In the genomic region with DNA sequence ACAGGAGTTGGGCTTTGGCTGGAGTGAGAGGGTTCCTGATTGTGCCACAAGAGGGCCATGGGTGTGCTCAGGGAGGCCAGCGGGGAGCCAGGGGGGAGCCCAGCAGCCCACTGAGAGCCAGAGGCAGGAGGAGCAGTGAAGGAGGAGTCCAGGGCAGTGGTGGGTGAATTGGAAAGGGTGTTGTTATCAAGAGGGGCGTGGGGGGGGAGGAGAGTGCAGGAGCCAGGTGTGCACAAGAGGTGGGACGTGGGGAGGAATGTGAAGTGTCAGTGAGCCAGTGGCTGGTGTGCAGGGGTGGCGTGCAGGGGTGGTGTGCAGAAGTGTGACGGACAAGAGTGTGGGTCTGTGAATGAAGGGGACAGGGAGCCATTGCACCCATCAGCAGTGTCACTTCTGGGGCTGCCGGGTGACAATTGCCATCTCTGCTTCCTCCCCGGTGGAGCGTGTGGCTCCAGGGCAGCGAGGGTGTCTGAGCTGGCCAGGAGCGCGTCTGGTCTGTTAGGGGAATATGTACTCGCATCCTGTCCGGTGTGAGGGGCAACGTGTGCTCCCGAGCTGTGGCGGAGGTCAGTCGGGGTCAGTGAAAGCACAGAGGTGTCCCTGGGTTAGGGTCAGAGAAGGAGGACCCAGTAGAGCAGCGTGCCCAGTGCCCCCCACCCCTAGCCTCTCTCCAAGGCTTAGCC, we compare ENCODE assay signal across 8 cellular contexts. TPM values are rescaled to one million over a fixed set of nuclear protein-coding genes. Genes with fewer than 3 reads are reported as not detected.
A peak's percentile ranks its signal among the peaks of the same experiment; 100 is the strongest.
DNase-seq lines count a peak whose midpoint lies in the region; ATAC-seq and TF ChIP-seq lines count a peak whose summit lies in the region.

No MANE protein-coding gene starts in this region.

- TF ChIP-seq POLR2A in vagina (IDR thresholded peaks at IDR 0.05): no peak

- H3K27me3 Mint-ChIP-seq in stimulated activated naive CD8-positive, alpha-beta T cell treated with anti-CD3 and anti-CD28 coated beads, Interleukin-15, Interleukin-2, amounts not matched to agents 100 ng/mL and 50 ng/mL, for 24 hours: peaks cover 21% of the 10 kb centered on the region

- H3K4me1 Mint-ChIP-seq in stimulated activated naive CD8-positive, alpha-beta T cell treated with anti-CD3 and anti-CD28 coated beads, Interleukin-15, Interleukin-2, amounts not matched to agents 100 ng/mL and 50 ng/mL, for 24 hours (ENCODE audit: low read depth): peaks cover 60% of the 10 kb centered on the region

- peaks cover 10% of the 10 kb centered on the region for H3K4me1 ChIP-seq in RWPE2 (ENCODE audit: insufficient read depth, poor library complexity, severe bottlenecking)
- H3K4me1 ChIP-seq in vagina: peaks cover 84% of the 10 kb centered on the region

- no peak for ATAC-seq in stimulated activated naive CD8-positive, alpha-beta T cell treated with anti-CD3 and anti-CD28 coated beads, Interleukin-15, Interleukin-2, amounts not matched to agents 100 U/mL and 50 U/mL, for 24 hours
- ATAC-seq in RWPE2 (ENCODE audit: low read depth) (peak; percentile 17; the same call in 2 of the 3 replicates), HG03159 (IDR thresholded peaks at IDR 0.05; ENCODE audit: unreplicated experiment) (no peak), HG03025 (IDR thresholded peaks at IDR 0.05; ENCODE audit: low FRiP score, unreplicated experiment) (no peak)

- H3K27ac ChIP-seq in RWPE2 (ENCODE audit: poor library complexity, severe bottlenecking) (peak overlapping the region; percentile 89), vagina (peak overlapping the region; percentile 98)

- no peaks in the 10 kb centered on the region for H3K36me3 Mint-ChIP-seq in stimulated activated naive CD8-positive, alpha-beta T cell treated with anti-CD3 and anti-CD28 coated beads, Interleukin-15, Interleukin-2, amounts not matched to agents 100 ng/mL and 50 ng/mL, for 24 hours (ENCODE audit: low read depth)

- H3K36me3 ChIP-seq in RWPE2 (ENCODE audit: low read depth) (no peaks in the 10 kb centered on the region), vagina (no peaks in the 10 kb centered on the region)

- H3K27me3 ChIP-seq in RWPE2 (ENCODE audit: insufficient read depth, poor library complexity, severe bottlenecking): no peaks in the 10 kb centered on the region
- H3K27me3 ChIP-seq in vagina: no peaks in the 10 kb centered on the region

- H3K4me3 Mint-ChIP-seq in stimulated activated naive CD8-positive, alpha-beta T cell treated with anti-CD3 and anti-CD28 coated beads, Interleukin-15, Interleukin-2, amounts not matched to agents 100 ng/mL and 50 ng/mL, for 24 hours: peak overlapping the region; percentile 79

- no peak for DNase-seq in stimulated activated naive CD8-positive, alpha-beta T cell treated with anti-CD3 and anti-CD28 coated beads, Interleukin-15, Interleukin-2, amounts not matched to agents 100 U/mL and 50 U/mL, for 24 hours
- DNase-seq in RWPE2 (ENCODE audit: low spot score): no peak
- peak; percentile 70 for DNase-seq in dermis blood vessel endothelial cell
- peak; percentile 54 to 66 for DNase-seq in lung microvascular endothelial cell (ENCODE audit: low read depth in 2 of 2)
- DNase-seq in vagina (ENCODE audit: extremely low spot score in 2 of 2): no peak

- H3K9me3 Mint-ChIP-seq in stimulated activated naive CD8-positive, alpha-beta T cell treated with anti-CD3 and anti-CD28 coated beads, Interleukin-15, Interleukin-2, amounts not matched to agents 100 ng/mL and 50 ng/mL, for 24 hours: no peaks in the 10 kb centered on the region

- intact Hi-C loops in vagina (cut with DNase I): no loop called here

- peak overlapping the region; percentile 67 for H3K27ac Mint-ChIP-seq in stimulated activated naive CD8-positive, alpha-beta T cell treated with anti-CD3 and anti-CD28 coated beads, Interleukin-15, Interleukin-2, amounts not matched to agents 100 ng/mL and 50 ng/mL, for 24 hours

- H3K4me3 ChIP-seq in RWPE2 (ENCODE audit: severe bottlenecking): no peak overlapping the region
- H3K4me3 ChIP-seq in vagina: peak overlapping the region; percentile 63 to 81

- no peaks in the 10 kb centered on the region for H3K9me3 ChIP-seq in RWPE2 (ENCODE audit: severe bottlenecking)
- H3K9me3 ChIP-seq in vagina: no peaks in the 10 kb centered on the region

- TF ChIP-seq CTCF in RWPE2 (IDR thresholded peaks at IDR 0.05; ENCODE audit: poor library complexity, severe bottlenecking) (peak; percentile 41), vagina (IDR thresholded peaks at IDR 0.05) (peak in 1 of 3 experiments; percentile 47)

RNA-seq across cellular contexts. Expression of a gene that starts 1.7 kb away (rescaled TPM):
- total RNA-seq in dermis blood vessel endothelial cell (2.0 and 3.0 TPM in 2 replicates), lung microvascular endothelial cell (1.2 and 1.5 TPM in 2 replicates), vagina (20.6 TPM)

RNA-seq across cellular contexts. Expression of a gene that starts 18.3 kb away (rescaled TPM):
- total RNA-seq in dermis blood vessel endothelial cell (41.8 and 54.1 TPM in 2 replicates), lung microvascular endothelial cell (27.7 and 33.5 TPM in 2 replicates), vagina (80.0 TPM)

RNA-seq across cellular contexts. Expression of a gene that starts 20.1 kb away (rescaled TPM):
- total RNA-seq in dermis blood vessel endothelial cell: 5.2 and 5.6 TPM in 2 replicates
- 3.0 and 3.5 TPM in 2 replicates for total RNA-seq in lung microvascular endothelial cell
- total RNA-seq in vagina: 20.6 TPM

RNA-seq across cellular contexts. Expression of a gene that starts 30.0 kb away (rescaled TPM):
- total RNA-seq in dermis blood vessel endothelial cell (297 and 318 TPM in 2 replicates), lung microvascular endothelial cell (217 TPM in 2 replicates), vagina (102 TPM)

RNA-seq across cellular contexts. Expression of a gene that starts 32.2 kb away (rescaled TPM):
- total RNA-seq in dermis blood vessel endothelial cell: 0.34 and 0.42 TPM in 2 replicates
- total RNA-seq in lung microvascular endothelial cell: under 0.01 TPM in 1 of 2 replicates, not detected in the other
- total RNA-seq in vagina: 6.6 TPM

Comparison
In these comparisons a context has a peak if more than half of its experiments do, and no peak if none do; other contexts are left out.
1. DNase-seq: peak in dermis blood vessel endothelial cell (single experiment) and lung microvascular endothelial cell (2 of 2); none in stimulated activated naive CD8-positive, alpha-beta T cell treated with anti-CD3 and anti-CD28 coated beads, Interleukin-15, Interleukin-2, amounts not matched to agents 100 U/mL and 50 U/mL, for 24 hours (single experiment), RWPE2 (single experiment) and vagina (0 of 2).